ENCODE assay signal across 8 cellular contexts in the genomic region with DNA sequence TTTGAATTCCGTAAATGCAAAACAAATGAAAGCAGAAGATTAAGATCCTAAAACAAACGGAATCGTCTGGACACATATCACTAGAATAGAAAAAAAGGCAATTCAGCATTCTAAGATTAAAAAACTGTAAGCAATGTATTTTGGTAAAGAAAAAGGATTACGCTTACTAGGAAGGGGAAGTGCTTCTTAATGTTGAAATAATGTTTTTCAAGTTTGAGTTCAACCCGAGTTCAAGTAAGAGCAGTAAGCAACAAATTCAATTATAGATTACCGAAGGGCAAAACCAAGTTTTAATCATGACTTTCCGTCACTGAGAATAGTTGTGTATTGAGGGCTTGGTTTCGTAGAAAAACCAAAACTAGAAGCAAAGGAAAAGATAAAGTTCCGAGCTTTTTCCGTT. TPM values are rescaled to one million over a fixed set of nuclear protein-coding genes. Genes with fewer than 3 reads are reported as not detected.
DNase-seq lines count a peak whose midpoint lies in the region; ATAC-seq and TF ChIP-seq lines count a peak whose summit lies in the region.

No MANE protein-coding gene starts in this region.

- H3K79me2 ChIP-seq in mesendoderm (ENCODE audit: control insufficient read depth, insufficient read depth, low read length), result peaks cover 30% of the 10 kb centered on the region

- no peak for ATAC-seq in GM21515 (IDR thresholded peaks at IDR 0.05; ENCODE audit: unreplicated experiment)
- no peak for ATAC-seq in HG03095 (IDR thresholded peaks at IDR 0.05; ENCODE audit: unreplicated experiment)

- H3K4ac ChIP-seq in mesendoderm (ENCODE audit: low read depth, low read length), result no peak overlapping the region

- H2BK5ac ChIP-seq in mesendoderm (ENCODE audit: low read length), result no peak overlapping the region

- DNase-seq in AG04449 (ENCODE audit: low read depth, low spot score), result no peak
- DNase-seq in amniotic epithelial cell (ENCODE audit: low read depth), result peak; percentile 19
- DNase-seq in mesendoderm, result no peak
- no peak for DNase-seq in activated CD8-positive, alpha-beta memory T cell treated with anti-CD3 and anti-CD28 coated beads, Interleukin-2, amount 50 U/mL, for 48 hours
- no peak for DNase-seq in SW 1271 (lab: John Stamatoyannopoulos, UW)

- no peak overlapping the region for H2BK120ac ChIP-seq in mesendoderm (ENCODE audit: low read depth, low read length)

- no peak overlapping the region for H2BK15ac ChIP-seq in mesendoderm (replicated peaks; ENCODE audit: low read depth)

- H3K56ac ChIP-seq in mesendoderm (ENCODE audit: low read length), result peak overlapping the region; percentile 99

- H3K36me3 ChIP-seq in HUES6 (ENCODE audit: control insufficient read depth, insufficient read depth, low read length), result peaks cover 12% of the 10 kb centered on the region
- no peaks in the 10 kb centered on the region for H3K36me3 ChIP-seq in mesendoderm (ENCODE audit: control insufficient read depth, insufficient read depth, low read length)

- no peak overlapping the region for H4K5ac ChIP-seq in mesendoderm (ENCODE audit: low read length)

- H3K27ac ChIP-seq in HUES6 (ENCODE audit: low read depth, low read length), result peak overlapping the region; percentile 89
- peak overlapping the region; percentile 87 for H3K27ac ChIP-seq in mesendoderm (ENCODE audit: low read depth, low read length)

- no peaks in the 10 kb centered on the region for H3K9me3 ChIP-seq in HUES6 (ENCODE audit: control insufficient read depth, insufficient read depth, low read depth, low read length)

- H3K79me1 ChIP-seq in mesendoderm (ENCODE audit: low read length), result peaks cover 4% of the 10 kb centered on the region

- no peak for TF ChIP-seq CTCF in AG04449 (IDR thresholded peaks at IDR 0.05; ENCODE audit: insufficient read depth, low read length, missing control alignments)

- H3K27me3 ChIP-seq in HUES6 (ENCODE audit: control insufficient read depth, insufficient read depth, low read length) (no peaks in the 10 kb centered on the region), mesendoderm (ENCODE audit: insufficient read depth, low read length, poor library complexity) (no peaks in the 10 kb centered on the region)

- CTCF ChIA-PET in AG04449 (lab: Yijun Ruan, JAX), result interaction anchor here (1.3 to 2.9 kb wide), 2 partner anchors 10 to 37 kb away, joined by 4 to 9 read pairs; no protein-coding TSS in a partner anchor

- H2AK5ac ChIP-seq in mesendoderm (ENCODE audit: low read length), result no peak overlapping the region

- H3K4me3 ChIP-seq in AG04449 (ENCODE audit: low read depth, low read length), result peak overlapping the region; percentile 96
- H3K4me3 ChIP-seq in HUES6 (ENCODE audit: low read depth, low read length), result peak overlapping the region; percentile 97
- H3K4me3 ChIP-seq in mesendoderm (ENCODE audit: low read length), result peak overlapping the region; percentile 97

- no peak overlapping the region for H3K23ac ChIP-seq in mesendoderm (ENCODE audit: low read length)

- H3K4me2 ChIP-seq in mesendoderm (ENCODE audit: low read length), result peak overlapping the region; percentile 37

- H3K9ac ChIP-seq in HUES6 (ENCODE audit: low read length) (peak overlapping the region; percentile 94), mesendoderm (ENCODE audit: low read length) (peak overlapping the region; percentile 98)

- POLR2A ChIA-PET in AG04449 (lab: Yijun Ruan, JAX), result no interaction called here

- H3K18ac ChIP-seq in mesendoderm (ENCODE audit: low read length), result no peak overlapping the region

- WGBS in mesendoderm (ENCODE audit: extremely low coverage, insufficient coverage, low lambda C conversion rate), result no CpG with 5 or more reads among the region's 10 CpGs

- H3K4me1 ChIP-seq in HUES6 (ENCODE audit: control insufficient read depth, insufficient read depth, low read length) (peaks cover 15% of the 10 kb centered on the region), mesendoderm (ENCODE audit: control insufficient read depth, low read depth, low read length) (no peaks in the 10 kb centered on the region)

- H4K8ac ChIP-seq in mesendoderm (ENCODE audit: low read depth, low read length), result no peak overlapping the region

RNA-seq across cellular contexts. Expression of gene CIP2A, which starts 0.6 kb away (rescaled TPM):
- 41.2 TPM for polyA plus RNA-seq in mesendoderm (2013, experiment 1 of 2)
- 35.1 TPM for polyA plus RNA-seq in mesendoderm (2013, experiment 2 of 2)

RNA-seq across cellular contexts. Expression of gene DZIP3, which starts 0.9 kb away (rescaled TPM):
- 13.1 TPM for polyA plus RNA-seq in mesendoderm (2013, experiment 1 of 2)
- 13.1 TPM for polyA plus RNA-seq in mesendoderm (2013, experiment 2 of 2)
